In the genomic region with DNA sequence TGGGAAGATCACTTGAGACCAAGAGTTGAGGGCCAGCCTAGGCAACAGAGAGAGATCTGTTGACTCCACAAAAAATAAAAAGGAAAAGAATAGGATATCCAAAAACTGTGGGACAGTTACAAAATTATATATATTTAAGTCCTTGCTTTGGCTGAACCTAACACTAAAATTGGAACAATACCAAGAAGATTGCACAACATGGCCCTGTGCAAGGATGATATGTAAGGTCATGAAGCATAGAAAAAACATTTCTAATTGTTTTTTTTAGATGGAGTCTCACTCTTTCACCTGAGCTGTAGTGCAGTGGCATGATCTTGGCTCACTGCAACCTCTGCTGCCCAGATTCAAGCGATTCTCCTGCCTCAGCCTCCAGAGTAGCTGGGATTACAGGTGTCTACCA, we compare ENCODE assay signal across 21 cellular contexts.
DNase-seq lines count a peak whose midpoint lies in the region; ATAC-seq and TF ChIP-seq lines count a peak whose summit lies in the region.
"Had no signal": no experiment of that assay in that cellular context is flagged by ENCODE, and none has a peak within 500 bp of the region (broad histone marks: within the 10 kb centered on the region; RNA-seq: fewer than 3 reads in every experiment).

No MANE protein-coding gene starts in this region.

- no peak for TF ChIP-seq POLR2A in right lobe of liver (IDR thresholded peaks at IDR 0.05)
- no peak for TF ChIP-seq POLR2A in GM18505 (IDR thresholded peaks at IDR 0.05; ENCODE audit: borderline replicate concordance, extremely low read depth, insufficient read depth, insufficient read length)

- H3K36me3 ChIP-seq in right lobe of liver = no peaks in the 10 kb centered on the region
- H3K36me3 ChIP-seq: esophagus squamous epithelium, pancreas, sigmoid colon had no signal

- no peak overlapping the region for H3K27ac Mint-ChIP-seq in stimulated activated naive CD8-positive, alpha-beta T cell treated with anti-CD3 and anti-CD28 coated beads, Interleukin-15, amount 100 ng/mL, for 72 hours
- H3K27ac Mint-ChIP-seq: naive thymus-derived CD4-positive, alpha-beta T cell had no signal

- no peaks in the 10 kb centered on the region for H3K27me3 Mint-ChIP-seq in stimulated activated naive CD8-positive, alpha-beta T cell treated with anti-CD3 and anti-CD28 coated beads, Interleukin-15, amount 100 ng/mL, for 72 hours

- peak; percentile 35 for ATAC-seq in esophagus mucosa
- ATAC-seq in right lobe of liver = peak; percentile 61 to 80 (median 78)
- no peak for ATAC-seq in stimulated activated naive CD8-positive, alpha-beta T cell treated with anti-CD3 and anti-CD28 coated beads, Interleukin-15, amount 100 ng/mL, for 72 hours
- ATAC-seq in GM18868 (IDR thresholded peaks at IDR 0.05; ENCODE audit: unreplicated experiment) = no peak
- no peak for ATAC-seq in GM18505 (IDR thresholded peaks at IDR 0.05; ENCODE audit: unreplicated experiment)
- ATAC-seq: naive thymus-derived CD4-positive, alpha-beta T cell; stimulated activated naive CD8-positive, alpha-beta T cell treated with anti-CD3 and anti-CD28 coated beads, Interleukin-15, Interleukin-2, amounts not matched to agents 100 U/mL and 50 U/mL, for 24 hours had no signal

- H3K27ac ChIP-seq in right lobe of liver = peak overlapping the region in 1 of 3 donors; percentile 52
- H3K27ac ChIP-seq: pancreas, sigmoid colon had no signal

- H3K27me3 ChIP-seq in right lobe of liver = no peaks in the 10 kb centered on the region
- H3K27me3 ChIP-seq: esophagus squamous epithelium, pancreas, sigmoid colon had no signal

- WGBS in right lobe of liver (ENCODE audit: insufficient coverage, low coverage, low lambda C conversion rate, missing lambda C conversion rate) = no CpG with 5 or more reads among the region's 1 CpG

- no peaks in the 10 kb centered on the region for H3K9me3 ChIP-seq in right lobe of liver
- H3K9me3 ChIP-seq: esophagus squamous epithelium, pancreas, sigmoid colon had no signal

- intact Hi-C loops in right lobe of liver (cut with DNase I) = no loop called here

- no peak overlapping the region for H3K4me3 ChIP-seq in right lobe of liver
- H3K4me3 ChIP-seq: esophagus squamous epithelium, pancreas, sigmoid colon had no signal

- peaks cover 4% of the 10 kb centered on the region for H3K4me1 Mint-ChIP-seq in stimulated activated naive CD8-positive, alpha-beta T cell treated with anti-CD3 and anti-CD28 coated beads, Interleukin-15, amount 100 ng/mL, for 72 hours

- no peak for TF ChIP-seq CTCF in right lobe of liver (IDR thresholded peaks at IDR 0.05)

- H3K9me3 Mint-ChIP-seq in stimulated activated naive CD8-positive, alpha-beta T cell treated with anti-CD3 and anti-CD28 coated beads, Interleukin-15, amount 100 ng/mL, for 72 hours = peaks cover 10 to 20% of the 10 kb centered on the region in 2 donors

- DNase-seq in HCEC 1CT (peak; percentile 47), OCI-M1 (lab: John Stamatoyannopoulos, UW) (peak; percentile 50), right lobe of liver (no peak), NCI-H526 treated with DMSO at 0.1 percent for 48 hours (lab: John Stamatoyannopoulos, UW) (no peak)
- DNase-seq in stimulated activated naive CD8-positive, alpha-beta T cell treated with anti-CD3 and anti-CD28 coated beads, Interleukin-15, amount 100 ng/mL, for 72 hours = no peak
- DNase-seq: activated CD4-positive, alpha-beta T cell treated with anti-CD3 and anti-CD28 coated beads, Interleukin-2, amount 50 U/mL, for 4 hours; effector CD8-positive, alpha-beta T cell; esophagus squamous epithelium; hypothalamus; mesendoderm; naive thymus-derived CD4-positive, alpha-beta T cell; NCI-H187 treated with DMSO at 0.1 percent for 48 hours; NCI-H345; pancreas; SHP77; sigmoid colon; stimulated activated naive CD8-positive, alpha-beta T cell treated with anti-CD3 and anti-CD28 coated beads, Interleukin-15, Interleukin-2, amounts not matched to agents 100 U/mL and 50 U/mL, for 24 hours; trophoblast cell had no signal

- peaks cover 0 to 7% (median 3%) of the 10 kb centered on the region in 4 donors for H3K4me1 ChIP-seq in right lobe of liver
- H3K4me1 ChIP-seq: pancreas, sigmoid colon had no signal

- no peak overlapping the region for H3K4me3 Mint-ChIP-seq in stimulated activated naive CD8-positive, alpha-beta T cell treated with anti-CD3 and anti-CD28 coated beads, Interleukin-15, amount 100 ng/mL, for 72 hours
- H3K4me3 Mint-ChIP-seq: naive thymus-derived CD4-positive, alpha-beta T cell had no signal

Comparison
In these comparisons a context has a peak if more than half of its experiments do, and no peak if none do; other contexts are left out.
1. DNase-seq: peak in HCEC 1CT (single experiment) and OCI-M1 (single experiment); none in right lobe of liver (0 of 3), stimulated activated naive CD8-positive, alpha-beta T cell treated with anti-CD3 and anti-CD28 coated beads, Interleukin-15, amount 100 ng/mL, for 72 hours (0 of 2) and NCI-H526 treated with DMSO at 0.1 percent for 48 hours (single experiment).
2. ATAC-seq: peak in esophagus mucosa (single experiment) and right lobe of liver (4 of 4); none in stimulated activated naive CD8-positive, alpha-beta T cell treated with anti-CD3 and anti-CD28 coated beads, Interleukin-15, amount 100 ng/mL, for 72 hours (single experiment), GM18868 (single experiment) and GM18505 (single experiment).